In genomic region chr2:234701421-234701820, GRCh38 we compare ENCODE assay signal across 21 cellular contexts.
"Had no signal": no experiment of that assay in that cellular context is flagged by ENCODE, and none has a peak within 500 bp of the region (broad histone marks: within the 10 kb centered on the region; RNA-seq: fewer than 3 reads in every experiment).

No MANE protein-coding gene starts in this region.

- H3K4me2 ChIP-seq: KMS-11 had no signal

- ATAC-seq: K562, Panc1, SK-N-SH treated with all-trans-retinoic acid at 6 μM for 48 hours had no signal

- H3K4me3 ChIP-seq: K562, SJCRH30 had no signal

- H3K27ac Mint-ChIP-seq: IgD-negative memory B cell had no signal

- H3K9ac ChIP-seq: KMS-11 had no signal

- H3K4me3 Mint-ChIP-seq: IgD-negative memory B cell had no signal

- H3K27me3 ChIP-seq: SJCRH30 had no signal

- H3K27ac ChIP-seq: KMS-11, RWPE1, SJCRH30 had no signal

- DNase-seq: Kasumi-1, MM.1S, NCI-H1105, NCI-H1417, NCI-H1436 treated with DMSO at 0.1 percent for 48 hours, NCI-H1694, NCI-H187 treated with DMSO at 0.1 percent for 48 hours, NCI-H2029 treated with DMSO at 0.1 percent for 48 hours, NCI-H2171 treated with DMSO at 0.1 percent for 48 hours, NCI-H2227 treated with DMSO at 0.1 percent for 48 hours, NCI-H524, NCI-H69, NCI-H774, SHP77 treated with DMSO at 0.1 percent for 48 hours, SJCRH30 had no signal

- H3K36me3 ChIP-seq: SJCRH30 had no signal
